In genomic region chr1:246078126-246078887, GRCh38 we compare ENCODE assay signal across 25 cellular contexts.
DNase-seq lines count a peak whose midpoint lies in the region; ATAC-seq and TF ChIP-seq lines count a peak whose summit lies in the region.
"Had no signal": no experiment of that assay in that cellular context is flagged by ENCODE, and none has a peak within 500 bp of the region (broad histone marks: within the 10 kb centered on the region; RNA-seq: fewer than 3 reads in every experiment).

No MANE protein-coding gene starts in this region.

- WGBS in sigmoid colon, 2 donors, result 72 to 82% methylated on average over 9 of the region's 9 CpGs

- no peak for TF ChIP-seq EP300 in sigmoid colon (IDR thresholded peaks at IDR 0.05)

- peak overlapping the region; percentile 47 for H3K4me3 ChIP-seq in Loucy (ENCODE audit: low read length, poor library complexity, severe bottlenecking)
- no peak overlapping the region for H3K4me3 ChIP-seq in sigmoid colon
- H3K4me3 ChIP-seq: left ventricle myocardium inferior, prostate gland, SK-N-MC had no signal

- peaks cover 5% of the 10 kb centered on the region; the same call in 1 of the 2 replicates for H3K79me2 ChIP-seq in Loucy (ENCODE audit: insufficient read depth, low read length)

- H3K27ac ChIP-seq in sigmoid colon, result no peak overlapping the region
- H3K27ac ChIP-seq: 22Rv1, KMS-11, left ventricle myocardium inferior, prostate gland, RWPE1, SK-N-MC had no signal

- peak overlapping the region; percentile 63 for H2AFZ ChIP-seq in Loucy (ENCODE audit: low read length)

- H3K4me2 ChIP-seq in Loucy (ENCODE audit: low read depth, low read length, poor library complexity, severe bottlenecking), result peak overlapping the region; percentile 33
- H3K4me2 ChIP-seq: KMS-11 had no signal

- no peaks in the 10 kb centered on the region for H3K27me3 ChIP-seq in Loucy (ENCODE audit: insufficient read depth, low read length, poor library complexity, severe bottlenecking)
- H3K27me3 ChIP-seq in sigmoid colon, result no peaks in the 10 kb centered on the region

- intact Hi-C loops in posterior cingulate gyrus (cut with DNase I) (no loop called here), sigmoid colon (cut with DNase I) (no loop called here)

- TF ChIP-seq POLR2A in erythroblast (IDR thresholded peaks at IDR 0.05; ENCODE audit: low read length) (no peak), sigmoid colon (IDR thresholded peaks at IDR 0.05) (no peak)

- H3K9ac ChIP-seq in Loucy (ENCODE audit: low read depth, low read length, poor library complexity, severe bottlenecking), result no peak overlapping the region
- H3K9ac ChIP-seq: KMS-11 had no signal

- H3K9me3 ChIP-seq in Loucy (ENCODE audit: insufficient read depth, low read depth, low read length), result peaks cover 9% of the 10 kb centered on the region; the same call in 1 of the 2 replicates
- H3K9me3 ChIP-seq in sigmoid colon, result no peaks in the 10 kb centered on the region
- H3K9me3 ChIP-seq: prostate gland had no signal

- H3K36me3 ChIP-seq in Loucy (ENCODE audit: insufficient read depth, low read length) (no peaks in the 10 kb centered on the region), sigmoid colon (no peaks in the 10 kb centered on the region)
- H3K36me3 ChIP-seq: left ventricle myocardium inferior, prostate gland had no signal

- no peak for ATAC-seq in HG03354 (IDR thresholded peaks at IDR 0.05; ENCODE audit: poor library complexity, severe bottlenecking, unreplicated experiment)
- ATAC-seq: HCT116; stimulated activated naive B cell treated with anti-CD40 and anti-IgM and Interleukin-4, amounts not matched to agents 10 μg/mL and 1 μg/mL and 100 μg/mL, for 72 hours had no signal

- DNase-seq in DMS153 (lab: John Stamatoyannopoulos, UW), result peak; percentile 38
- no peak for DNase-seq in DMS153 treated with DMSO at 0.1 percent for 48 hours (lab: John Stamatoyannopoulos, UW; ENCODE audit: unreplicated experiment)
- peak; percentile 81 for DNase-seq in OCI-M1 (lab: John Stamatoyannopoulos, UW)
- peak; percentile 10 to 21 for DNase-seq in erythroblast (lab: John Stamatoyannopoulos, UW)
- DNase-seq in posterior cingulate gyrus, result no peak
- DNase-seq in sigmoid colon, result no peak
- DNase-seq: activated CD4-positive, alpha-beta T cell treated with anti-CD3 and anti-CD28 coated beads, Interleukin-2, amount 50 U/mL, for 1 hour; activated T-cell treated with anti-CD3 and anti-CD28 coated beads, Interleukin-2, amount 50 U/mL, for 48 hours; glutamatergic neuron; islet precursor cell; left ventricle myocardium inferior; naive B cell; NCI-H1048; NCI-H2029; NCI-H524 treated with DMSO at 0.1 percent for 48 hours; stimulated activated naive B cell treated with anti-CD40 and anti-IgM and Interleukin-4, amounts not matched to agents 10 μg/mL and 1 μg/mL and 100 μg/mL, for 72 hours; T-helper 2 cell had no signal

- H4K20me1 ChIP-seq in Loucy (ENCODE audit: insufficient read depth, low read length, poor library complexity, severe bottlenecking), result no peaks in the 10 kb centered on the region

- peaks cover 50% of the 10 kb centered on the region for H3K4me1 ChIP-seq in Loucy (ENCODE audit: insufficient read depth, low read length, poor library complexity, severe bottlenecking)
- no peaks in the 10 kb centered on the region for H3K4me1 ChIP-seq in sigmoid colon
- H3K4me1 ChIP-seq: left ventricle myocardium inferior, prostate gland had no signal

- H3K9me2 ChIP-seq in Loucy (replicated peaks; ENCODE audit: low read depth, low read length), result no peaks in the 10 kb centered on the region

- peaks cover 2% of the 10 kb centered on the region; the same call in 1 of the 2 replicates for H3F3A ChIP-seq in Loucy (ENCODE audit: low read depth)

- no peak for TF ChIP-seq CTCF in Loucy (conservative IDR thresholded peaks at IDR 0.05; ENCODE audit: low read length)
- TF ChIP-seq CTCF in sigmoid colon (IDR thresholded peaks at IDR 0.05), result no peak

Comparison
In these comparisons a context has a peak if more than half of its experiments do, and no peak if none do; other contexts are left out.
1. DNase-seq: peak in DMS153 (single experiment), OCI-M1 (single experiment) and erythroblast (2 of 2); none in DMS153 treated with DMSO at 0.1 percent for 48 hours (single experiment), posterior cingulate gyrus (0 of 10) and sigmoid colon (single experiment).